In genomic region chr2:176002684-176003225, GRCh38 we compare ENCODE assay signal across 8 cellular contexts. TPM values are rescaled to one million over a fixed set of nuclear protein-coding genes. Genes with fewer than 3 reads are reported as not detected.
DNase-seq lines count a peak whose midpoint lies in the region; ATAC-seq and TF ChIP-seq lines count a peak whose summit lies in the region.

No MANE protein-coding gene starts in this region.

- H3K27me3 ChIP-seq in Karpas-422 (ENCODE audit: low read length) (no peaks in the 10 kb centered on the region), heart left ventricle (no peaks in the 10 kb centered on the region), psoas muscle (ENCODE audit: insufficient read depth in 3 of 3, low read length in 2 of 3) (no peaks in the 10 kb centered on the region)

- no peaks in the 10 kb centered on the region for H3K9me2 ChIP-seq in Karpas-422 (replicated peaks; ENCODE audit: insufficient read depth, low read length)

- in situ Hi-C loops in GM13976 (cut with MboI; ENCODE audit: low sequenced_read_pairs, unreplicated experiment): no loop called here

- ATAC-seq in heart left ventricle: peak; percentile 18 to 52 (median 48)
- ATAC-seq in psoas muscle: peak; percentile 70 to 75 (median 74)
- no peak for ATAC-seq in HG02623 (IDR thresholded peaks at IDR 0.05; ENCODE audit: unreplicated experiment)

- peaks cover 41% of the 10 kb centered on the region for H3K79me2 ChIP-seq in Karpas-422 (ENCODE audit: low read length)

- no peaks in the 10 kb centered on the region for H3K9me3 ChIP-seq in Karpas-422 (ENCODE audit: low read length)
- no peaks in the 10 kb centered on the region for H3K9me3 ChIP-seq in heart left ventricle
- no peaks in the 10 kb centered on the region for H3K9me3 ChIP-seq in psoas muscle

- H3K36me3 Mint-ChIP-seq in activated T-helper 2 cell treated with anti-CD3 and anti-CD28 coated beads, Interferon-gamma antibody, Interleukin-2, Interleukin-4, amounts not matched to agents 10 μg/mL and 5 μg/mL and 100 μg/mL, durations not matched to agents 14 hours and 24 hours and 36 hours (ENCODE audit: low read depth): peaks cover 5% of the 10 kb centered on the region

- TF ChIP-seq CTCF in AG04449 (IDR thresholded peaks at IDR 0.05; ENCODE audit: insufficient read depth, low read length, missing control alignments) (no peak), GM13976 (IDR thresholded peaks at IDR 0.05; ENCODE audit: borderline replicate concordance, control extremely low read depth, extremely low read depth, insufficient read depth, missing control alignments) (no peak), heart left ventricle (IDR thresholded peaks at IDR 0.05) (no peak), psoas muscle (IDR thresholded peaks at IDR 0.05) (no peak)

- H3K27ac Mint-ChIP-seq in activated T-helper 2 cell treated with anti-CD3 and anti-CD28 coated beads, Interferon-gamma antibody, Interleukin-2, Interleukin-4, amounts not matched to agents 10 μg/mL and 5 μg/mL and 100 μg/mL, durations not matched to agents 14 hours and 24 hours and 36 hours: peak overlapping the region; percentile 89

- CTCF ChIA-PET in AG04449 (lab: Yijun Ruan, JAX): interaction anchor here (0.8 to 1.2 kb wide), 2 partner anchors 52 to 78 kb away, joined by 3 read pairs; no protein-coding TSS in a partner anchor

- no peaks in the 10 kb centered on the region for H4K20me1 ChIP-seq in Karpas-422 (ENCODE audit: insufficient read depth, low read depth, low read length)

- H3K9ac ChIP-seq in Karpas-422 (ENCODE audit: low read length): peak overlapping the region; percentile 75

- H3K4me3 ChIP-seq in AG04449 (ENCODE audit: low read depth, low read length): peak overlapping the region; percentile 77
- H3K4me3 ChIP-seq in Karpas-422 (ENCODE audit: low read length): peak overlapping the region; percentile 82
- H3K4me3 ChIP-seq in heart left ventricle: peak overlapping the region; percentile 54 to 90 (median 80)
- H3K4me3 ChIP-seq in psoas muscle: peak overlapping the region; percentile 91

- H3K4me2 ChIP-seq in Karpas-422 (ENCODE audit: low read depth, low read length, poor library complexity, severe bottlenecking): peak overlapping the region; percentile 98

- no peaks in the 10 kb centered on the region for H3K36me3 ChIP-seq in Karpas-422 (ENCODE audit: insufficient read depth, low read length)
- H3K36me3 ChIP-seq in heart left ventricle: no peaks in the 10 kb centered on the region
- H3K36me3 ChIP-seq in psoas muscle (ENCODE audit: insufficient read depth in 1 of 2, low read depth in 1 of 2): no peaks in the 10 kb centered on the region

- H3K4me3 Mint-ChIP-seq in activated T-helper 2 cell treated with anti-CD3 and anti-CD28 coated beads, Interferon-gamma antibody, Interleukin-2, Interleukin-4, amounts not matched to agents 10 μg/mL and 5 μg/mL and 100 μg/mL, durations not matched to agents 14 hours and 24 hours and 36 hours (ENCODE audit: low read depth): peak overlapping the region; percentile 91

- no peak for TF ChIP-seq POLR2A in heart left ventricle (IDR thresholded peaks at IDR 0.05)

- no peaks in the 10 kb centered on the region for H3K9me3 Mint-ChIP-seq in activated T-helper 2 cell treated with anti-CD3 and anti-CD28 coated beads, Interferon-gamma antibody, Interleukin-2, Interleukin-4, amounts not matched to agents 10 μg/mL and 5 μg/mL and 100 μg/mL, durations not matched to agents 14 hours and 24 hours and 36 hours

- no peak overlapping the region for H3K27ac ChIP-seq in Karpas-422 (ENCODE audit: low read length)
- peak overlapping the region; percentile 57 to 93 (median 88) for H3K27ac ChIP-seq in heart left ventricle
- peak overlapping the region; percentile 98 for H3K27ac ChIP-seq in psoas muscle

- H3K4me1 ChIP-seq in Karpas-422 (ENCODE audit: low read length) (peaks cover 38% of the 10 kb centered on the region), heart left ventricle (peaks cover 0 to 38% (median 17%) of the 10 kb centered on the region in 12 donors), psoas muscle (peaks cover 45% of the 10 kb centered on the region)

- intact Hi-C loops in activated T-helper 2 cell treated with anti-CD3 and anti-CD28 coated beads, Interferon-gamma antibody, Interleukin-2, Interleukin-4, amounts not matched to agents 10 μg/mL and 5 μg/mL and 100 μg/mL, durations not matched to agents 14 hours and 24 hours and 36 hours (cut with micrococcal nuclease): loop anchor here (5.0 kb wide), 2 partner anchors 60 to 260 kb away; no protein-coding TSS in a partner anchor
- intact Hi-C loops in heart left ventricle (cut with DNase I) (loop anchor here in 3 of 10 donors (5.0 to 10.0 kb wide), 3 partner anchors 72 to 308 kb away; partner anchors contain the start of gene EVX2 (in 1 of the 3)), psoas muscle (cut with DNase I) (loop anchor here (5.0 to 10.0 kb wide), 4 partner anchors 65 to 148 kb away; partner anchors contain the start of gene EVX2 (in 1 of the 2))

- H3K27me3 Mint-ChIP-seq in activated T-helper 2 cell treated with anti-CD3 and anti-CD28 coated beads, Interferon-gamma antibody, Interleukin-2, Interleukin-4, amounts not matched to agents 10 μg/mL and 5 μg/mL and 100 μg/mL, durations not matched to agents 14 hours and 24 hours and 36 hours (ENCODE audit: low read depth): peaks cover 8% of the 10 kb centered on the region

- peaks cover 22% of the 10 kb centered on the region for H3K4me1 Mint-ChIP-seq in activated T-helper 2 cell treated with anti-CD3 and anti-CD28 coated beads, Interferon-gamma antibody, Interleukin-2, Interleukin-4, amounts not matched to agents 10 μg/mL and 5 μg/mL and 100 μg/mL, durations not matched to agents 14 hours and 24 hours and 36 hours (ENCODE audit: low read depth)

- no peak for DNase-seq in AG04449 (ENCODE audit: low read depth, low spot score)
- peak; percentile 26 for DNase-seq in GM13976 (ENCODE audit: low spot score)
- no peak for DNase-seq in Karpas-422
- DNase-seq in activated T-helper 2 cell treated with anti-CD3 and anti-CD28 coated beads, Interferon-gamma antibody, Interleukin-2, Interleukin-4, amounts not matched to agents 10 μg/mL and 5 μg/mL and 100 μg/mL, durations not matched to agents 14 hours and 24 hours and 36 hours (ENCODE audit: low spot score): no peak
- peak in 4 of 5 donors; percentile 34 to 47 (median 36) for DNase-seq in heart left ventricle
- DNase-seq in psoas muscle: peak; percentile 24 to 65
- no peak for DNase-seq in LoVo (ENCODE audit: low spot score)

- H2AFZ ChIP-seq in Karpas-422 (ENCODE audit: low read length): peak overlapping the region; percentile 97

- POLR2A ChIA-PET in AG04449 (lab: Yijun Ruan, JAX): interaction anchor here (0.6 to 1.3 kb wide), 3 partner anchors 10 to 331 kb away, joined by 3 read pairs; no protein-coding TSS in a partner anchor

- 11 to 13% (median 12%) methylated on average over 14 of the region's 14 CpGs for WGBS in heart left ventricle, 4 donors
- WGBS in psoas muscle, 3 donors: 5 to 9% (median 5%) methylated on average over 14 of the region's 14 CpGs

RNA-seq across cellular contexts. Expression of gene LNPK, which starts 0.7 kb away (rescaled TPM):
- total RNA-seq in Karpas-422 (2014; rRNA removed; shearing (Covaris generic); ENCODE audit: low replicate concordance): 17.1 and 69.0 TPM in 2 replicates
- 50.3 and 51.9 TPM in 2 replicates for total RNA-seq in activated T-helper 2 cell treated with anti-CD3 and anti-CD28 coated beads, Interferon-gamma antibody, Interleukin-2, Interleukin-4, amounts not matched to agents 10 μg/mL and 5 μg/mL and 100 μg/mL, durations not matched to agents 14 hours and 24 hours and 36 hours
- total RNA-seq in heart left ventricle: 10 to 100 TPM; 16.3 to 45.6 (median 33.5) TPM
- polyA plus RNA-seq in heart left ventricle: 1 to 10 TPM; 5.0 to 9.7 TPM
- total RNA-seq in psoas muscle: 10 to 100 TPM; 42.1 to 65.6 (median 51.4) TPM
- polyA plus RNA-seq in psoas muscle: 10 to 100 TPM in 2 of 3 donors, 1 to 10 TPM in 1; 8.8 to 48.7 (median 18.4) TPM

Comparison
In these comparisons a context has a peak if more than half of its experiments do, and no peak if none do; other contexts are left out.
1. DNase-seq: peak in GM13976 (single experiment), heart left ventricle (4 of 5) and psoas muscle (2 of 2); none in AG04449 (single experiment), Karpas-422 (single experiment), activated T-helper 2 cell treated with anti-CD3 and anti-CD28 coated beads, Interferon-gamma antibody, Interleukin-2, Interleukin-4, amounts not matched to agents 10 μg/mL and 5 μg/mL and 100 μg/mL, durations not matched to agents 14 hours and 24 hours and 36 hours (single experiment) and LoVo (single experiment).
2. Peak in every context shown above with its lines, with median percentiles within 50 percentile points of each other: H3K4me3 ChIP-seq.